ENCODE assay signal across 9 cellular contexts in the genomic region with DNA sequence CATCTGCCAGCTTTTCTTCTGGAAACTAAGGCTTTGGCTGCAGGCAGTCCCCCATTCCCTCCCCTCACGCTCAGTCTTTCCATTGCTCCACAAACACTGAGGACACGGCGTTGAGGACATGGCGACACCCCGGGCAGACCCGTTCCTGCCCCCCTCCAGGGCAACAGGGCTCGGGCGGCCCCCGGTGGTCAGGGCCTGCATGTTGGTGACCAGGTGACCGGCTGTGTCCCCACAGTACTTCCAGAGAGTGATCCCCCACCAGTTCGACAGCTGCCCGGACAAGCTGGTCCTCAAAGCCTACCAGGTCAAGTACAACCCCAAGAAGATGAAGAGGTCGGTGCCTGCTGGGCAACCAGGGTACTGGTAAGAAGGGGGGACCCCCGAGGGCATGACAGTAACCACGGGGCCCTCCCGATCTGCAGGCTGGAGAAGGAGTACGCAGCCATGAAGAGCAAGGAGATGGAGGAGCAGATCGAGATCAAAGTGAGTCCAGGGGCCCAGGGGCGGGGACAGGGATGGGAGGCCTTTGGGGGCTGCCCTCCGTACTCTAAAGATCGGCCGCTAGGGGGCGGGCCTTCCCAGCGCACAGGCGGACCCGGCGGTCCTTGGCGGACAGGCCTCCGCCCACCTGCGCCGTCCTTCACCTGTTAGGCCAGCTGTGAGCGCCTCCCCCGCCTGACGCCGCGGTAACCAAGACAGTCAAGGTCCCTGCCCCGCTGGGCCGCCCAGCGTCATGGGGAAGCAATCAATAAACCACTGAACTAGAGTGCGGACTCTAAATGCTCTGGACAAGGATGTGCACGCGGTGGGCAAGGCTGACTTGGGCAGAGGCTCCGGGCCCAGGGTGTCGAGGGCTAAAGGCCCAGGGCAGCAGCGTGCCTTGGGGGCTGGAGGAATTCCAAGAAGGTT. TPM values are rescaled to one million over a fixed set of nuclear protein-coding genes. Genes with fewer than 3 reads are reported as not detected.
DNase-seq lines count a peak whose midpoint lies in the region; ATAC-seq and TF ChIP-seq lines count a peak whose summit lies in the region.
"Had no signal": no experiment of that assay in that cellular context is flagged by ENCODE, and none has a peak within 500 bp of the region (broad histone marks: within the 10 kb centered on the region; RNA-seq: fewer than 3 reads in every experiment).

No MANE protein-coding gene starts in this region.

- 32 to 46% methylated on average over 22 to 44 of the region's 45 CpGs for WGBS in upper lobe of left lung, 2 donors

- ATAC-seq in upper lobe of left lung (ENCODE audit: low FRiP score in 2 of 2), result peak; percentile 78 to 84
- ATAC-seq in GM21528 (IDR thresholded peaks at IDR 0.05; ENCODE audit: low FRiP score, unreplicated experiment), result no peak

- H3K36me3 ChIP-seq in upper lobe of left lung, result peaks cover 0 to 6% (median 0%) of the 10 kb centered on the region in 4 donors

- H3K9me3 ChIP-seq in upper lobe of left lung, result no peaks in the 10 kb centered on the region

- TF ChIP-seq EP300 in upper lobe of left lung (IDR thresholded peaks at IDR 0.05), result no peak

- TF ChIP-seq CTCF in fibroblast of villous mesenchyme (IDR thresholded peaks at IDR 0.05; ENCODE audit: insufficient read depth, low read depth, low read length), result peak; percentile 76
- TF ChIP-seq CTCF in upper lobe of left lung (IDR thresholded peaks at IDR 0.05), result peak; percentile 81 to 90 (median 84)

- DNase-seq in DMS153 treated with DMSO at 0.1 percent for 48 hours (lab: John Stamatoyannopoulos, UW; ENCODE audit: unreplicated experiment) (peak; percentile 90), KBM-7 (peak; percentile 76), RPMI7951 (ENCODE audit: low read depth) (peak; percentile 47), fibroblast of villous mesenchyme (ENCODE audit: low read depth) (peak; percentile 58), occipital lobe (lab: John Stamatoyannopoulos, UW) (peak; percentile 32), upper lobe of left lung (peak; percentile 89 to 92)
- DNase-seq in activated T-helper 9 cell treated with anti-CD3 and anti-CD28 coated beads, Interleukin-2, amount 50 U/mL, for 16 hours (ENCODE audit: low read depth), result peak; percentile 51

- no peak for TF ChIP-seq POLR2A in upper lobe of left lung (IDR thresholded peaks at IDR 0.05)

- no peak overlapping the region for H3K27ac ChIP-seq in upper lobe of left lung

- in situ Hi-C loops in KBM-7 (cut with MboI; ENCODE audit: low pct_unique_long_range_greater_than_20kb, low sequenced_read_pairs), result no loop called here

- H3K4me3 ChIP-seq in fibroblast of villous mesenchyme (ENCODE audit: low read depth, low read length) (no peak overlapping the region), upper lobe of left lung (no peak overlapping the region)

- peaks cover 0 to 10% (median 7%) of the 10 kb centered on the region in 4 donors for H3K4me1 ChIP-seq in upper lobe of left lung

- H3K27me3 ChIP-seq in upper lobe of left lung, result no peaks in the 10 kb centered on the region

RNA-seq across cellular contexts. Expression of gene PRR36, which starts 21.1 kb away (rescaled TPM):
- not detected in 2 replicates for total RNA-seq in RPMI7951 (2014; rRNA removed; shearing (Covaris generic))
- under 0.01 TPM in 1 of 2 replicates, not detected in the other for total RNA-seq in fibroblast of villous mesenchyme
- total RNA-seq in occipital lobe, result 4.1 TPM
- 1 to 10 TPM in 5 of 6 donors, under 1 TPM in 1; 0.46 to 9.4 (median 2.7) TPM for total RNA-seq in upper lobe of left lung

RNA-seq across cellular contexts. Expression of gene EVI5L, which starts 23.1 kb away (rescaled TPM):
- 6.8 and 8.1 TPM in 2 replicates for total RNA-seq in RPMI7951 (2014; rRNA removed; shearing (Covaris generic))
- total RNA-seq in fibroblast of villous mesenchyme (24.8 and 25.5 TPM in 2 replicates), occipital lobe (44.5 TPM), upper lobe of left lung (10 to 100 TPM; 12.0 to 24.1 (median 15.6) TPM)

RNA-seq across cellular contexts. Expression of gene LRRC8E, which starts 35.2 kb away (rescaled TPM):
- 5.2 and 7.3 TPM in 2 replicates for total RNA-seq in RPMI7951 (2014; rRNA removed; shearing (Covaris generic))
- 6.0 and 7.4 TPM in 2 replicates for total RNA-seq in fibroblast of villous mesenchyme
- not detected for total RNA-seq in occipital lobe
- 10 to 100 TPM in 1 of 6 donors, 1 to 10 TPM in 5; 1.0 to 11.7 (median 6.9) TPM for total RNA-seq in upper lobe of left lung
- total RNA-seq: T-helper 2 cell treated with Interferon-gamma antibody and Interleukin-4, amounts not matched to agents 100 ng/mL and 5 ng/mL, for 36 hours had no signal

RNA-seq across cellular contexts. Expression of gene MAP2K7, which starts 50.6 kb away (rescaled TPM):
- total RNA-seq in RPMI7951 (2014; rRNA removed; shearing (Covaris generic)), result 5.0 and 6.4 TPM in 2 replicates
- total RNA-seq in fibroblast of villous mesenchyme (12.1 and 12.2 TPM in 2 replicates), occipital lobe (6.7 TPM), upper lobe of left lung (10 to 100 TPM; 21.1 to 61.8 (median 33.0) TPM)

Comparison
In these comparisons a context has a peak if more than half of its experiments do, and no peak if none do; other contexts are left out.
1. DNase-seq: peak in every context shown above with its lines; median percentile 90 in upper lobe of left lung; 90 in DMS153 treated with DMSO at 0.1 percent for 48 hours; 76 in KBM-7; 58 in fibroblast of villous mesenchyme; 51 in activated T-helper 9 cell treated with anti-CD3 and anti-CD28 coated beads, Interleukin-2, amount 50 U/mL, for 16 hours; 47 in RPMI7951; 32 in occipital lobe.